In the genomic region with DNA sequence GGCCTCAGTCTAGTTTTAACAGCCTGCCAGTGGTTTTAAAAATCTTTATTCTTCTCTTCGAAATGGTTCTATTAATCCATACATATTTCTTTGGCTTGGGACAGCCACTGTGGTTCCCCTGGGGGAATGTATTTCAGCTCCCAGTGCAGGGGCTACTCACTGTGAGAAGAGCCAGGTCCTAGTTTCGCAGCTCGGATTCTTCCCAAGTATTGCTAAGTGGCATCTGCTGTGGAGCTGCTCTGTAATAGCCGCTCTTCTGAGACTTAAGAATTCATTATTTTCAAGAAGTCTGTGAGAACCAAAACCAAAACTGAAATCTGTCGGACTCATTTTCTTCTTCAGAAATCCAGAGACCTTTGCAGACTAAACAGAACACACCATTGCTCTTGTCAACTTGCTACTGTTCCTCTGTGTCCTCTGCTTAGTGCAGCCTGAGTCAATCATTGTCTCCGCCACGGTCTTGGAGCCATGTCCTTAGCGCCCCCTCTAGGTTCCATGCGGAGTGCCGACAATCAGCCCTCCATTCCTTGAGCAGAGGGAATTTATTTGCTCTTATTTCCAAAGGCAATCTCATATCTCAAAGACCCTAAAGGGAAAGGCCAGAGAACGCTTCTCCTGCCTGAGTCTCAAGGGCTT, we compare ENCODE assay signal across 11 cellular contexts.
DNase-seq lines count a peak whose midpoint lies in the region; ATAC-seq, FAIRE-seq and TF ChIP-seq lines count a peak whose summit lies in the region.
"Had no signal": no experiment of that assay in that cellular context is flagged by ENCODE, and none has a peak within 500 bp of the region (broad histone marks: within the 10 kb centered on the region; RNA-seq: fewer than 3 reads in every experiment).

No MANE protein-coding gene starts in this region.

- no peak for FAIRE-seq in keratinocyte (lab: Jason Lieb, UNC)

- in situ Hi-C loops in astrocyte of the spinal cord (cut with HindIII; ENCODE audit: low sequenced_read_pairs) = no loop called here

- TF ChIP-seq CTCF in cardiac muscle cell (IDR thresholded peaks at IDR 0.05; ENCODE audit: low read depth, low read length) (peak; percentile 29), astrocyte of the spinal cord (IDR thresholded peaks at IDR 0.05; ENCODE audit: low read depth, low read length) (peak; percentile 16), keratinocyte (optimal IDR thresholded peaks at IDR 0.05 in 1 of 3, IDR thresholded peaks at IDR 0.05 in 1 of 3, conservative IDR thresholded peaks at IDR 0.05 in 1 of 3; ENCODE audit: extremely low read depth in 1 of 3, insufficient read depth in 2 of 3, low read length in 3 of 3) (peak; percentile 21 to 52 (median 32)), type B pancreatic cell (conservative IDR thresholded peaks at IDR 0.05) (peak; percentile 64)

- H3K27me3 ChIP-seq in cardiac muscle cell (peaks cover 25% of the 10 kb centered on the region), keratinocyte (ENCODE audit: control insufficient read depth, extremely low read depth, insufficient read depth, low read length) (no peaks in the 10 kb centered on the region)

- H3K9me1 ChIP-seq in keratinocyte (ENCODE audit: control insufficient read depth, extremely low read depth, insufficient read depth, low read length) = no peaks in the 10 kb centered on the region

- no peaks in the 10 kb centered on the region for H3K79me2 ChIP-seq in keratinocyte (ENCODE audit: control insufficient read depth, insufficient read depth, low read length)

- DNase-seq in cardiac muscle cell (ENCODE audit: low read depth in 1 of 2, low spot score in 1 of 2) = peak; percentile 21 to 65
- no peak for DNase-seq in Right ventricle myocardium inferior (ENCODE audit: missing footprints)
- DNase-seq in astrocyte of the spinal cord (ENCODE audit: low read depth, low spot score) = peak; percentile 1
- no peak for DNase-seq in keratinocyte (ENCODE audit: low read depth, low spot score)
- no peak for DNase-seq in type B pancreatic cell (ENCODE audit: extremely low spot score, unreplicated experiment)
- no peak for DNase-seq in NCI-H510A (lab: John Stamatoyannopoulos, UW)
- DNase-seq in NCI-H1105 treated with DMSO at 0.1 percent for 48 hours (lab: John Stamatoyannopoulos, UW) = no peak
- DNase-seq in pons (ENCODE audit: low spot score) = no peak
- DNase-seq: mammary epithelial cell; NCI-H1436 treated with DMSO at 0.1 percent for 48 hours; stimulated activated CD4-positive, alpha-beta T cell treated with anti-CD3 and anti-CD28 coated beads, Interleukin-1b, Interleukin-23, amount 100 ng/mL, for 48 hours had no signal

- H2AFZ ChIP-seq in keratinocyte (ENCODE audit: control insufficient read depth, low read length) = no peak overlapping the region

- H3K36me3 ChIP-seq in cardiac muscle cell (no peaks in the 10 kb centered on the region), keratinocyte (ENCODE audit: control insufficient read depth in 2 of 2, extremely low read depth in 1 of 2, insufficient read depth in 2 of 2, low read length in 2 of 2) (no peaks in the 10 kb centered on the region)

- H3K4me3 ChIP-seq in cardiac muscle cell = no peak overlapping the region
- H3K4me3 ChIP-seq in astrocyte of the spinal cord (ENCODE audit: low read depth, low read length) = no peak overlapping the region
- H3K4me3 ChIP-seq in keratinocyte (ENCODE audit: control insufficient read depth in 2 of 3, extremely low read depth in 1 of 3, insufficient read depth in 2 of 3, low read depth in 1 of 3, low read length in 3 of 3) = no peak overlapping the region

- H3K4me1 ChIP-seq in cardiac muscle cell (ENCODE audit: low read depth) = no peaks in the 10 kb centered on the region
- no peaks in the 10 kb centered on the region for H3K4me1 ChIP-seq in keratinocyte (ENCODE audit: control insufficient read depth, extremely low read depth, insufficient read depth, low read length)

- H3K9me3 Mint-ChIP-seq in type B pancreatic cell = peaks cover 9% of the 10 kb centered on the region

- ATAC-seq in Right ventricle myocardium inferior = no peak

- no peaks in the 10 kb centered on the region for H4K20me1 ChIP-seq in keratinocyte (ENCODE audit: control insufficient read depth, extremely low read depth, insufficient read depth, low read length)

- no peak overlapping the region for H3K4me2 ChIP-seq in keratinocyte (ENCODE audit: control insufficient read depth, extremely low read depth, insufficient read depth, low read depth, low read length)

- intact Hi-C loops in Right ventricle myocardium inferior (cut with DNase I) = no loop called here

- H3K27ac Mint-ChIP-seq in type B pancreatic cell = no peak overlapping the region

- H3K9me3 ChIP-seq in cardiac muscle cell (ENCODE audit: low read depth) (no peaks in the 10 kb centered on the region), keratinocyte (ENCODE audit: control insufficient read depth, low read depth, low read length) (no peaks in the 10 kb centered on the region)

- H3K27ac ChIP-seq in cardiac muscle cell (no peak overlapping the region), keratinocyte (ENCODE audit: control insufficient read depth, insufficient read depth, low read length) (no peak overlapping the region)

- no peak overlapping the region for H3K4me3 Mint-ChIP-seq in type B pancreatic cell

- H3K4me1 Mint-ChIP-seq in type B pancreatic cell (ENCODE audit: unreplicated experiment) = peaks cover 10% of the 10 kb centered on the region

- peaks cover 10% of the 10 kb centered on the region for H3K27me3 Mint-ChIP-seq in type B pancreatic cell

- H3K36me3 Mint-ChIP-seq in type B pancreatic cell = peaks cover 3% of the 10 kb centered on the region

- H3K9ac ChIP-seq in keratinocyte (ENCODE audit: control insufficient read depth, extremely low read depth, insufficient read depth, low read length) = no peak overlapping the region

- dilution Hi-C loops in keratinocyte (cut with MboI; ENCODE audit: extremely low pct_ligation_motif_present, low sequenced_read_pairs) = no loop called here

Comparison
In these comparisons a context has a peak if more than half of its experiments do, and no peak if none do; other contexts are left out.
1. DNase-seq: peak in cardiac muscle cell (2 of 2) and astrocyte of the spinal cord (single experiment); none in Right ventricle myocardium inferior (single experiment), keratinocyte (single experiment), type B pancreatic cell (single experiment), NCI-H510A (single experiment), NCI-H1105 treated with DMSO at 0.1 percent for 48 hours (single experiment) and pons (single experiment).
2. Peak in every context shown above with its lines, with median percentiles within 50 percentile points of each other: CTCF ChIP-seq.